17 cellular contexts compared by ENCODE assay signal in the genomic region with DNA sequence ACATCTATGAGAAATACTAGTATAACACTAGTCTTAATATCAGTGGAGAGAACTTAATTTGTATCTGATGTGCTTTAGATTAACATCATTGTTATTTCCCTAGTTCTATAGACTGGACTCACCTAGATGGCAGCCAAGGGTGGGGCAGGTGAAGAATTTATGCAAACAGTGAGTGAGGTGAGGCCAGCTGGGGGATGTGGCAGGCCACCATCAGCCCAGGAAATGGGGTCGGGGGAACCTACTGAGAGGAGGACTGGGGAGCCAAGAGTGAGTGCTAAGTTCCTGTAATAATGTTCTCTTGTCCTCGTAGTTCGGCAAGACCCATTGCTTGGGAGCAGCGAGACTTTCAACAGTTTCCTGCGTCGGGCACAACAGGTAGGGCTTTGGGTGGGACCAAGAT. TPM values are rescaled to one million over a fixed set of nuclear protein-coding genes. Genes with fewer than 3 reads are reported as not detected.
DNase-seq lines count a peak whose midpoint lies in the region; ATAC-seq and TF ChIP-seq lines count a peak whose summit lies in the region.
"Had no signal": no experiment of that assay in that cellular context is flagged by ENCODE, and none has a peak within 500 bp of the region (broad histone marks: within the 10 kb centered on the region; RNA-seq: fewer than 3 reads in every experiment).

No MANE protein-coding gene starts in this region.

- peaks cover 23% of the 10 kb centered on the region for H4K20me1 ChIP-seq in neural progenitor cell (ENCODE audit: low read depth)

- peaks cover 45% of the 10 kb centered on the region for H3K79me2 ChIP-seq in neural progenitor cell (ENCODE audit: low read depth)

- no peak overlapping the region for H3K4me3 ChIP-seq in neural progenitor cell
- H3K4me3 ChIP-seq: breast epithelium had no signal

- intact Hi-C loops in head of caudate nucleus (cut with DNase I): loop anchor here (5.0 kb wide), 2 partner anchors 54 to 161 kb away; partner anchors contain the start of genes ATRAID, NRBP1 and SLC5A6

- H3K27ac ChIP-seq in RWPE1 (peak overlapping the region; percentile 20; the same call in 1 of the 2 replicates), neural progenitor cell (no peak overlapping the region)
- H3K27ac ChIP-seq: foreskin keratinocyte had no signal

- H3K4me1 Mint-ChIP-seq in T-helper 1 cell treated with Interleukin-12 subunit alpha and Interleukin-12 subunit beta and Interleukin-4 antibody, amounts not matched to agents 30 μg/mL and 1 μg/mL, for 36 hours (ENCODE audit: low read depth): peaks cover 40% of the 10 kb centered on the region
- peaks cover 35% of the 10 kb centered on the region for H3K4me1 Mint-ChIP-seq in chondrocyte (ENCODE audit: low read depth)
- peaks cover 22% of the 10 kb centered on the region for H3K4me1 Mint-ChIP-seq in neural progenitor cell

- H3F3A ChIP-seq in neural progenitor cell (ENCODE audit: low read depth): peaks cover 22% of the 10 kb centered on the region

- TF ChIP-seq CTCF in RWPE1 (conservative IDR thresholded peaks at IDR 0.05; ENCODE audit: low read depth): no peak
- TF ChIP-seq CTCF in chondrocyte (IDR thresholded peaks at IDR 0.05): no peak
- TF ChIP-seq CTCF in neural progenitor cell (IDR thresholded peaks at IDR 0.05): no peak

- no peak overlapping the region for H3K4me2 ChIP-seq in neural progenitor cell

- H3K9me3 ChIP-seq in neural progenitor cell (ENCODE audit: low read depth): no peaks in the 10 kb centered on the region
- H3K9me3 ChIP-seq: breast epithelium had no signal

- H2AFZ ChIP-seq in neural progenitor cell (replicated peaks): no peak overlapping the region

- peaks cover 57% of the 10 kb centered on the region for H3K36me3 Mint-ChIP-seq in T-helper 1 cell treated with Interleukin-12 subunit alpha and Interleukin-12 subunit beta and Interleukin-4 antibody, amounts not matched to agents 30 μg/mL and 1 μg/mL, for 36 hours (ENCODE audit: low read depth)
- H3K36me3 Mint-ChIP-seq in chondrocyte (ENCODE audit: low read depth): peaks cover 26% of the 10 kb centered on the region
- peaks cover 29% of the 10 kb centered on the region for H3K36me3 Mint-ChIP-seq in neural progenitor cell

- H3K36me3 ChIP-seq in neural progenitor cell: peaks cover 4% of the 10 kb centered on the region
- H3K36me3 ChIP-seq: breast epithelium had no signal

- H3K4me1 ChIP-seq in neural progenitor cell: peaks cover 11% of the 10 kb centered on the region

- no peak overlapping the region for H3K9ac ChIP-seq in neural progenitor cell

- DNase-seq in T-helper 1 cell (no peak), RWPE1 (ENCODE audit: low spot score) (no peak), chondrocyte (ENCODE audit: low spot score) (no peak), neural progenitor cell (ENCODE audit: low spot score) (no peak), head of caudate nucleus (no peak)
- DNase-seq: 8988T; effector CD8-positive, alpha-beta T cell; foreskin keratinocyte; islet precursor cell; NCI-H2081; stimulated activated CD4-positive, alpha-beta T cell treated with anti-CD3 and anti-CD28 coated beads, Interleukin-4, amount 100 ng/mL, for 4 hours; stimulated activated naive CD8-positive, alpha-beta T cell treated with anti-CD3 and anti-CD28 coated beads, Interleukin-15, Interleukin-2, amounts not matched to agents 100 U/mL and 50 U/mL, for 24 hours had no signal

- POLR2A ChIA-PET in RWPE1 (lab: Yijun Ruan, JAX; ENCODE audit: low non-redundant PET): no interaction called here

- no peaks in the 10 kb centered on the region for H3K27me3 Mint-ChIP-seq in T-helper 1 cell treated with Interleukin-12 subunit alpha and Interleukin-12 subunit beta and Interleukin-4 antibody, amounts not matched to agents 30 μg/mL and 1 μg/mL, for 36 hours (ENCODE audit: low read depth)
- no peaks in the 10 kb centered on the region for H3K27me3 Mint-ChIP-seq in chondrocyte (ENCODE audit: low read depth)
- H3K27me3 Mint-ChIP-seq in neural progenitor cell (ENCODE audit: insufficient read depth, low read depth): peaks cover 12% of the 10 kb centered on the region

- no peak for ATAC-seq in HG03108 (IDR thresholded peaks at IDR 0.05; ENCODE audit: unreplicated experiment)
- ATAC-seq in GM21825 (IDR thresholded peaks at IDR 0.05; ENCODE audit: unreplicated experiment): no peak
- ATAC-seq: foreskin keratinocyte; Right ventricle myocardium inferior; stimulated activated naive CD8-positive, alpha-beta T cell treated with anti-CD3 and anti-CD28 coated beads, Interleukin-15, Interleukin-2, amounts not matched to agents 100 U/mL and 50 U/mL, for 24 hours had no signal

- H3K27me3 ChIP-seq in neural progenitor cell: no peaks in the 10 kb centered on the region
- H3K27me3 ChIP-seq: breast epithelium, foreskin keratinocyte had no signal

- H3K4me3 Mint-ChIP-seq in T-helper 1 cell treated with Interleukin-12 subunit alpha and Interleukin-12 subunit beta and Interleukin-4 antibody, amounts not matched to agents 30 μg/mL and 1 μg/mL, for 36 hours: peak overlapping the region; percentile 98
- H3K4me3 Mint-ChIP-seq in chondrocyte (ENCODE audit: unreplicated experiment) (no peak overlapping the region), neural progenitor cell (peak overlapping the region; percentile 35)

- CTCF ChIA-PET in RWPE1 (lab: Yijun Ruan, JAX): interaction anchor here (0.8 kb wide), 1 partner anchor 108 kb away, joined by 3 read pairs; no protein-coding TSS in a partner anchor

- H3K9me3 Mint-ChIP-seq in T-helper 1 cell treated with Interleukin-12 subunit alpha and Interleukin-12 subunit beta and Interleukin-4 antibody, amounts not matched to agents 30 μg/mL and 1 μg/mL, for 36 hours: no peaks in the 10 kb centered on the region
- H3K9me3 Mint-ChIP-seq in chondrocyte (ENCODE audit: low read depth) (no peaks in the 10 kb centered on the region), neural progenitor cell (no peaks in the 10 kb centered on the region)

- peak overlapping the region; percentile 81 for H3K27ac Mint-ChIP-seq in T-helper 1 cell treated with Interleukin-12 subunit alpha and Interleukin-12 subunit beta and Interleukin-4 antibody, amounts not matched to agents 30 μg/mL and 1 μg/mL, for 36 hours
- H3K27ac Mint-ChIP-seq in chondrocyte (ENCODE audit: unreplicated experiment): peak overlapping the region; percentile 45
- H3K27ac Mint-ChIP-seq in neural progenitor cell: no peak overlapping the region

RNA-seq across cellular contexts. Expression of gene SNX17, which starts 2.5 kb away (rescaled TPM):
- total RNA-seq in chondrocyte: 108 to 130 TPM (median 111 TPM) in 3 replicates
- 65.2 and 92.6 TPM in 2 replicates for total RNA-seq in neural progenitor cell (ENCODE audit: low replicate concordance)

RNA-seq across cellular contexts. Expression of gene EIF2B4, which starts 2.8 kb away (rescaled TPM):
- total RNA-seq in chondrocyte: 43.1 to 46.2 TPM (median 44.0 TPM) in 3 replicates
- 25.5 and 38.2 TPM in 2 replicates for total RNA-seq in neural progenitor cell (ENCODE audit: low replicate concordance)

RNA-seq across cellular contexts. Expression of gene ZNF513, which starts 7.6 kb away (rescaled TPM):
- total RNA-seq in chondrocyte (15.3 to 23.2 TPM (median 15.5 TPM) in 3 replicates), neural progenitor cell (ENCODE audit: low replicate concordance) (6.1 and 23.2 TPM in 2 replicates)

RNA-seq across cellular contexts. Expression of gene GTF3C2, which starts 16.4 kb away (rescaled TPM):
- 42.0 to 55.3 TPM (median 43.2 TPM) in 3 replicates for total RNA-seq in chondrocyte
- total RNA-seq in neural progenitor cell (ENCODE audit: low replicate concordance): 57.3 and 73.9 TPM in 2 replicates

RNA-seq across cellular contexts. Expression of gene PPM1G, which starts 36.5 kb away (rescaled TPM):
- total RNA-seq in chondrocyte (55.7 to 72.8 TPM (median 59.4 TPM) in 3 replicates), neural progenitor cell (ENCODE audit: low replicate concordance) (114 and 116 TPM in 2 replicates)
